ENCODE assay signal across 14 cellular contexts in the genomic region with DNA sequence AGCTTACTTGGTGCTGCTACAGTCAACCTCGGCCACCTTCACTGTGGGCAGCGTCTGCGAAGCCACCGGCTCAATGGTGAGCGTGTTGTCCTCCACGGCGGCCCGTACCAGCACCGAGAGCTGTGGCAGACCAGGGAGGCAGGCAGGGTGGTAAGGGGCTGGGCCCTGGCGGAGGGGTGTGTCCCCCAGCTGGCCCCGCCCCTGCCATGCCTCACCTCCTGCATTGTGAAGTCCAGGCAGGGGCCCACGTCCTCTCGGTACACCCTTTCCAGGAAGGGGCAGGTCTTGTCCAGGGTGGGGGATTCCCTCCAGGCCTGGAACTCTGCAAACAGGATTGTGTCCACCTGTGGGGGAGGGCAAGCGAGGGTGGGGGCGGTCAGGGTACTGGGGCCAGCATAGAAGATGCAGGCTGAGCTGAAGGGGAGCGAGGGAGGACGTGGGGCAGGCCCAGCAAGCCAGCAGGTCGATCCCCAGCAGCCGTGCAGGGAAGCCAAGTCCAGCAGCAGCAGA. TPM values are rescaled to one million over a fixed set of nuclear protein-coding genes. Genes with fewer than 3 reads are reported as not detected.
A peak's percentile ranks its signal among the peaks of the same experiment; 100 is the strongest.
DNase-seq lines count a peak whose midpoint lies in the region; ATAC-seq and TF ChIP-seq lines count a peak whose summit lies in the region.
"Had no signal": no experiment of that assay in that cellular context is flagged by ENCODE, and none has a peak within 500 bp of the region (broad histone marks: within the 10 kb centered on the region; RNA-seq: fewer than 3 reads in every experiment).

No MANE protein-coding gene starts in this region.

- no peak for TF ChIP-seq CTCF in CD8-positive, alpha-beta T cell (IDR thresholded peaks at IDR 0.05)

- no peak overlapping the region for H3K4me3 Mint-ChIP-seq in activated T-helper 17 cell treated with anti-CD3 and anti-CD28 coated beads, Interleukin-2, amount 50 U/mL, for 72 hours
- no peak overlapping the region for H3K4me3 Mint-ChIP-seq in CD8-positive, alpha-beta T cell
- H3K4me3 Mint-ChIP-seq: activated naive CD8-positive, alpha-beta T cell had no signal

- H3K9me3 Mint-ChIP-seq in activated T-helper 17 cell treated with anti-CD3 and anti-CD28 coated beads, Interleukin-2, amount 50 U/mL, for 72 hours = no peaks in the 10 kb centered on the region
- no peaks in the 10 kb centered on the region for H3K9me3 Mint-ChIP-seq in CD8-positive, alpha-beta T cell

- H3K27ac ChIP-seq in CD8-positive, alpha-beta T cell (ENCODE audit: low read depth, low read length) = no peak overlapping the region
- H3K27ac ChIP-seq: RWPE1, VCaP had no signal

- CTCF ChIA-PET in CD8-positive, alpha-beta T cell (lab: Charles Lee) = interaction anchor here (0.8 to 11.4 kb wide), 3 partner anchors 43 to 178 kb away, joined by 3 to 356 read pairs (median 4); no protein-coding TSS in a partner anchor

- H3K4me1 ChIP-seq in CD8-positive, alpha-beta T cell (ENCODE audit: insufficient read depth, low read length) = no peaks in the 10 kb centered on the region

- no peaks in the 10 kb centered on the region for H3K27me3 ChIP-seq in CD8-positive, alpha-beta T cell (ENCODE audit: insufficient read depth, low read length)

- H3K36me3 Mint-ChIP-seq in activated T-helper 17 cell treated with anti-CD3 and anti-CD28 coated beads, Interleukin-2, amount 50 U/mL, for 72 hours (ENCODE audit: low read depth) = no peaks in the 10 kb centered on the region
- no peaks in the 10 kb centered on the region for H3K36me3 Mint-ChIP-seq in CD8-positive, alpha-beta T cell
- H3K36me3 Mint-ChIP-seq: activated naive CD8-positive, alpha-beta T cell had no signal

- peak; percentile 49 for ATAC-seq in activated T-helper 17 cell treated with anti-CD3 and anti-CD28 coated beads, Interleukin-2, amount 50 U/mL, for 72 hours (replicated peaks)
- ATAC-seq in CD8-positive, alpha-beta T cell = no peak
- no peak for ATAC-seq in GM18517 (IDR thresholded peaks at IDR 0.05; ENCODE audit: unreplicated experiment)

- H3K9me3 ChIP-seq in CD8-positive, alpha-beta T cell (ENCODE audit: low read length) = no peaks in the 10 kb centered on the region

- POLR2A ChIA-PET in CD8-positive, alpha-beta T cell (lab: Charles Lee) = no interaction called here

- no peaks in the 10 kb centered on the region for H3K27me3 Mint-ChIP-seq in activated T-helper 17 cell treated with anti-CD3 and anti-CD28 coated beads, Interleukin-2, amount 50 U/mL, for 72 hours
- H3K27me3 Mint-ChIP-seq in CD8-positive, alpha-beta T cell (ENCODE audit: low read depth) = peaks cover 5% of the 10 kb centered on the region
- H3K27me3 Mint-ChIP-seq: activated naive CD8-positive, alpha-beta T cell had no signal

- no peaks in the 10 kb centered on the region for H3K36me3 ChIP-seq in CD8-positive, alpha-beta T cell (ENCODE audit: insufficient read depth, low read length)

- intact Hi-C loops in CD8-positive, alpha-beta T cell (cut with DNase I, micrococcal nuclease) = no loop called here

- H3K27ac Mint-ChIP-seq in activated T-helper 17 cell treated with anti-CD3 and anti-CD28 coated beads, Interleukin-2, amount 50 U/mL, for 72 hours = no peak overlapping the region
- no peak overlapping the region for H3K27ac Mint-ChIP-seq in CD8-positive, alpha-beta T cell
- H3K27ac Mint-ChIP-seq: activated naive CD8-positive, alpha-beta T cell had no signal

- no peak overlapping the region for H3K4me3 ChIP-seq in CD8-positive, alpha-beta T cell (ENCODE audit: low read depth, low read length)

- DNase-seq in NCI-H82 (lab: John Stamatoyannopoulos, UW) = peak; percentile 39
- no peak for DNase-seq in NCI-H82 treated with DMSO at 0.1 percent for 48 hours (lab: John Stamatoyannopoulos, UW; ENCODE audit: unreplicated experiment)
- DNase-seq in islet precursor cell = peak; percentile 84
- DNase-seq in renal cortical epithelial cell (ENCODE audit: low read depth) = peak; percentile 41
- DNase-seq in CD8-positive, alpha-beta T cell = no peak
- DNase-seq in cerebellar nuclear complex (lab: John Stamatoyannopoulos, UW) = no peak
- DNase-seq: DMS 273 treated with DMSO at 0.1 percent for 48 hours, glutamatergic neuron, NCI-H226 had no signal

- no peaks in the 10 kb centered on the region for H3K4me1 Mint-ChIP-seq in activated T-helper 17 cell treated with anti-CD3 and anti-CD28 coated beads, Interleukin-2, amount 50 U/mL, for 72 hours
- H3K4me1 Mint-ChIP-seq in CD8-positive, alpha-beta T cell (ENCODE audit: low read depth) = no peaks in the 10 kb centered on the region

RNA-seq across cellular contexts. Expression of a gene that starts 12.8 kb away (rescaled TPM):
- not detected for total RNA-seq in activated T-helper 17 cell treated with anti-CD3 and anti-CD28 coated beads, Interleukin-2, amount 50 U/mL, for 72 hours
- total RNA-seq in renal cortical epithelial cell = 0.35 and 0.75 TPM in 2 replicates
- not detected for total RNA-seq in CD8-positive, alpha-beta T cell

RNA-seq across cellular contexts. Expression of a gene that starts 13.2 kb away (rescaled TPM):
- total RNA-seq in activated T-helper 17 cell treated with anti-CD3 and anti-CD28 coated beads, Interleukin-2, amount 50 U/mL, for 72 hours = 10 to 100 TPM in 1 of 2 donors, 1 to 10 TPM in 1; 3.6 to 24.7 TPM
- total RNA-seq in renal cortical epithelial cell = 181 and 200 TPM in 2 replicates
- 10 to 100 TPM; 11.5 to 14.9 TPM for total RNA-seq in CD8-positive, alpha-beta T cell

RNA-seq across cellular contexts. Expression of a gene that starts 45.6 kb away (rescaled TPM):
- total RNA-seq in activated T-helper 17 cell treated with anti-CD3 and anti-CD28 coated beads, Interleukin-2, amount 50 U/mL, for 72 hours = under 1 TPM; 0.05 to 0.24 TPM
- total RNA-seq in renal cortical epithelial cell = 1.1 and 1.4 TPM in 2 replicates
- under 1 TPM; 0.08 to 0.31 TPM for total RNA-seq in CD8-positive, alpha-beta T cell

Comparison
In these comparisons a context has a peak if more than half of its experiments do, and no peak if none do; other contexts are left out.
1. DNase-seq: peak in NCI-H82 (single experiment), islet precursor cell (single experiment) and renal cortical epithelial cell (single experiment); none in NCI-H82 treated with DMSO at 0.1 percent for 48 hours (single experiment), CD8-positive, alpha-beta T cell (0 of 7) and cerebellar nuclear complex (0 of 2).